Comparison of ENCODE assay signal across 25 cellular contexts in the genomic region with DNA sequence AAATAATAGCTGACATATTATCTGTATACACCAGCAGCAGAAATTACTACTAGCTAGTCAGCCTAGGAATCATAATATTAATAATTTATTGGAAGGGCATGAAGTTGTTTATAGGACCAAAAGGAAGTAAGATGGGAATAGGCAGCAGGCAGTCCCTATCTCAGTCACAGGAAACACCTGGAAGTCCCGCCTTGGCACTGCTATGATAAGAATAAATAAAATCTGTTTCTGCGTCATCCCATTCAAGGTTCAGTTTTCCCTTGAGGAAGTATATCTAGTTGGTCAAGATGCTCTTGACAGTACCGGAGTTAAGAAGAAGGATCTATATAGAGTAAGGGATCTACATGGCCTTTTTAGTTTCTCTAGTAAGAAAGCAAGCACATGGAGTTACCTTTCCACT.
"Had no signal": no experiment of that assay in that cellular context is flagged by ENCODE, and none has a peak within 500 bp of the region (broad histone marks: within the 10 kb centered on the region; RNA-seq: fewer than 3 reads in every experiment).

No MANE protein-coding gene starts in this region.

- H3K4me1 Mint-ChIP-seq: immature natural killer cell; neural progenitor cell; stimulated activated effector memory CD8-positive, alpha-beta T cell treated with anti-CD3 and anti-CD28 coated beads, Interleukin-12 subunit alpha, Interleukin-12 subunit beta, amount 100 ng/mL, for 72 hours had no signal

- H3K27me3 Mint-ChIP-seq: progenitor cell of endocrine pancreas had no signal

- ATAC-seq: gastrocnemius medialis; left lung; natural killer cell treated with Interleukin-12 subunit alpha and Interleukin-12 subunit beta and Interleukin-15 and Interleukin-18, amount 100 ng/mL, for 72 hours; stimulated activated effector memory CD8-positive, alpha-beta T cell treated with anti-CD3 and anti-CD28 coated beads, Interleukin-12 subunit alpha, Interleukin-12 subunit beta, amount 100 ng/mL, for 72 hours; stimulated activated naive CD8-positive, alpha-beta T cell treated with anti-CD3 and anti-CD28 coated beads, Interleukin-15, Interleukin-2, amounts not matched to agents 100 U/mL and 50 U/mL, for 24 hours had no signal

- H3K9ac ChIP-seq: neural progenitor cell had no signal

- H3K9me3 Mint-ChIP-seq: natural killer cell treated with Interleukin-12 subunit alpha and Interleukin-12 subunit beta and Interleukin-15 and Interleukin-18, amount 100 ng/mL, for 72 hours; neural progenitor cell; stimulated activated effector memory CD8-positive, alpha-beta T cell treated with anti-CD3 and anti-CD28 coated beads, Interleukin-12 subunit alpha, Interleukin-12 subunit beta, amount 100 ng/mL, for 72 hours had no signal

- H3K27ac Mint-ChIP-seq: immature natural killer cell; natural killer cell treated with Interleukin-12 subunit alpha and Interleukin-12 subunit beta and Interleukin-15 and Interleukin-18, amount 100 ng/mL, for 72 hours; neural progenitor cell; progenitor cell of endocrine pancreas; stimulated activated effector memory CD8-positive, alpha-beta T cell treated with anti-CD3 and anti-CD28 coated beads, Interleukin-12 subunit alpha, Interleukin-12 subunit beta, amount 100 ng/mL, for 72 hours had no signal

- H3K9me3 ChIP-seq: colonic mucosa, esophagus muscularis mucosa, gastrocnemius medialis, left lung, lower lobe of right lung, ovary, suprapubic skin, thyroid gland had no signal

- H3K36me3 Mint-ChIP-seq: immature natural killer cell; natural killer cell treated with Interleukin-12 subunit alpha and Interleukin-12 subunit beta and Interleukin-15 and Interleukin-18, amount 100 ng/mL, for 72 hours; neural progenitor cell; stimulated activated effector memory CD8-positive, alpha-beta T cell treated with anti-CD3 and anti-CD28 coated beads, Interleukin-12 subunit alpha, Interleukin-12 subunit beta, amount 100 ng/mL, for 72 hours had no signal

- H3K27me3 ChIP-seq: colonic mucosa, esophagus muscularis mucosa, gastrocnemius medialis, left lung, neural progenitor cell, ovary, suprapubic skin, thyroid gland had no signal

- DNase-seq: colonic mucosa; effector memory CD4-positive, alpha-beta T cell; gastrocnemius medialis; glutamatergic neuron; immature natural killer cell; left lung; lower lobe of right lung; mesenchymal stem cell; midbrain; nucleus accumbens; ovary; right cardiac atrium; stimulated activated CD4-positive, alpha-beta T cell treated with anti-CD3 and anti-CD28 coated beads, Interleukin-4, amount 100 ng/mL, for 1 hour; stimulated activated CD8-positive, alpha-beta memory T cell treated with anti-CD3 and anti-CD28 coated beads, Interleukin-4, amount 100 ng/mL, for 48 hours; stimulated activated naive CD8-positive, alpha-beta T cell treated with anti-CD3 and anti-CD28 coated beads, Interleukin-15, Interleukin-2, amounts not matched to agents 100 U/mL and 50 U/mL, for 24 hours; thyroid gland had no signal

- H3K4me3 Mint-ChIP-seq: immature natural killer cell; natural killer cell treated with Interleukin-12 subunit alpha and Interleukin-12 subunit beta and Interleukin-15 and Interleukin-18, amount 100 ng/mL, for 72 hours; neural progenitor cell; stimulated activated effector memory CD8-positive, alpha-beta T cell treated with anti-CD3 and anti-CD28 coated beads, Interleukin-12 subunit alpha, Interleukin-12 subunit beta, amount 100 ng/mL, for 72 hours had no signal

- FAIRE-seq: keratinocyte had no signal

- H3K4me2 ChIP-seq: neural progenitor cell, smooth muscle cell had no signal

- H3K4me1 ChIP-seq: colonic mucosa, left lung, neural progenitor cell, suprapubic skin, thyroid gland had no signal

- H3K4me3 ChIP-seq: colonic mucosa, esophagus muscularis mucosa, gastrocnemius medialis, left lung, lower lobe of right lung, neural progenitor cell, ovary, smooth muscle cell, suprapubic skin, thyroid gland had no signal

- H3K27ac ChIP-seq: colonic mucosa, epithelial cell of prostate, esophagus muscularis mucosa, gastrocnemius medialis, lower lobe of right lung, neural progenitor cell, ovary, suprapubic skin, thyroid gland had no signal

- H3K36me3 ChIP-seq: colonic mucosa, esophagus muscularis mucosa, gastrocnemius medialis, left lung, lower lobe of right lung, neural progenitor cell, ovary, suprapubic skin, thyroid gland had no signal
